In genomic region chr1:230680300-230681025, GRCh38 we compare ENCODE assay signal across 3 cellular contexts.
TF ChIP-seq lines count a peak whose summit lies in the region.

No MANE protein-coding gene starts in this region.

TF ChIP-seq in K562, 482 proteins besides CTCF, POLR2A, EP300 and RAD21:
- no peak for TF ChIP-seq ZNF717 (CRISPR knock-in tag; IDR thresholded peaks at IDR 0.05)
- TF ChIP-seq ETS1 (conservative IDR thresholded peaks at IDR 0.05; ENCODE audit: control insufficient read depth, low read depth, low read length) = no peak
- no peak for TF ChIP-seq ARID3A (IDR thresholded peaks at IDR 0.05; ENCODE audit: borderline replicate concordance, low read depth, low read length)
- no peak for TF ChIP-seq SETDB1 (IDR thresholded peaks at IDR 0.05; ENCODE audit: low read length)
- TF ChIP-seq, protein P1, sequence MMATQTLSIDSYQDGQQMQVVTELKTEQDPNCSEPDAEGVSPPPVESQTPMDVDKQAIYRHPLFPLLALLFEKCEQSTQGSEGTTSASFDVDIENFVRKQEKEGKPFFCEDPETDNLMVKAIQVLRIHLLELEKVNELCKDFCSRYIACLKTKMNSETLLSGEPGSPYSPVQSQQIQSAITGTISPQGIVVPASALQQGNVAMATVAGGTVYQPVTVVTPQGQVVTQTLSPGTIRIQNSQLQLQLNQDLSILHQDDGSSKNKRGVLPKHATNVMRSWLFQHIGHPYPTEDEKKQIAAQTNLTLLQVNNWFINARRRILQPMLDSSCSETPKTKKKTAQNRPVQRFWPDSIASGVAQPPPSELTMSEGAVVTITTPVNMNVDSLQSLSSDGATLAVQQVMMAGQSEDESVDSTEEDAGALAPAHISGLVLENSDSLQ (IDR thresholded peaks at IDR 0.05) = no peak
- no peak for TF ChIP-seq NFIX (CRISPR knock-in tag; IDR thresholded peaks at IDR 0.05; ENCODE audit: low read depth)
- TF ChIP-seq ZNF316 (IDR thresholded peaks at IDR 0.05) = peak; percentile 43

TF ChIP-seq in HepG2, 621 proteins besides CTCF, POLR2A, EP300 and RAD21 (continues in another document):
- TF ChIP-seq GATAD1 (CRISPR knock-in tag; IDR thresholded peaks at IDR 0.05) (0 out of 2 replicates have a peak, but pooled peaks have one; percentile 10), RXRB (CRISPR knock-in tag; IDR thresholded peaks at IDR 0.05; ENCODE audit: borderline replicate concordance) (peak; percentile 57), SMAD1 (CRISPR knock-in tag; IDR thresholded peaks at IDR 0.05; ENCODE audit: borderline replicate concordance, low read depth) (no peak), SCMH1 (CRISPR knock-in tag; IDR thresholded peaks at IDR 0.05; ENCODE audit: borderline replicate concordance) (no peak), MEIS1 (CRISPR knock-in tag; IDR thresholded peaks at IDR 0.05; ENCODE audit: borderline replicate concordance) (0 out of 2 replicates have a peak, but pooled peaks have one; percentile 33), TCF7 (IDR thresholded peaks at IDR 0.05; ENCODE audit: low read depth) (peak; percentile 48), ZNF614 (CRISPR knock-in tag; IDR thresholded peaks at IDR 0.05; ENCODE audit: borderline replicate concordance) (no peak), HDAC2 (CRISPR knock-in tag; IDR thresholded peaks at IDR 0.05) (peak; percentile 81), ZNF879 (CRISPR knock-in tag; IDR thresholded peaks at IDR 0.05) (no peak), KAT8 (CRISPR knock-in tag; IDR thresholded peaks at IDR 0.05) (0 out of 2 replicates have a peak, but pooled peaks have one; percentile 23), ZNF160 (CRISPR knock-in tag; IDR thresholded peaks at IDR 0.05) (no peak), FOXO1 (CRISPR knock-in tag; IDR thresholded peaks at IDR 0.05) (no peak), RBM22 (optimal IDR thresholded peaks at IDR 0.05; ENCODE audit: low read length) (no peak), MIXL1 (CRISPR knock-in tag; IDR thresholded peaks at IDR 0.05) (peak; percentile 77; the same call in 1 of the 2 replicates), ARNT (IDR thresholded peaks at IDR 0.05) (no peak), CSRNP1 (CRISPR knock-in tag; IDR thresholded peaks at IDR 0.05) (no peak), ZSCAN21 (CRISPR knock-in tag; IDR thresholded peaks at IDR 0.05; ENCODE audit: borderline replicate concordance) (no peak), CENPX (CRISPR knock-in tag; IDR thresholded peaks at IDR 0.05) (no peak), ZNF790 (CRISPR knock-in tag; IDR thresholded peaks at IDR 0.05; ENCODE audit: borderline replicate concordance) (no peak), SMARCC2 (IDR thresholded peaks at IDR 0.05) (no peak), ZNF207 (IDR thresholded peaks at IDR 0.05; ENCODE audit: borderline replicate concordance) (no peak), ZNF580 (CRISPR knock-in tag; IDR thresholded peaks at IDR 0.05; ENCODE audit: borderline replicate concordance, low read depth) (no peak), FOXP1 (IDR thresholded peaks at IDR 0.05) (no peak), FOXP1 (CRISPR knock-in tag; IDR thresholded peaks at IDR 0.05) (peak; percentile 73; the same call in 1 of the 2 replicates)
- TF ChIP-seq, protein P2, sequence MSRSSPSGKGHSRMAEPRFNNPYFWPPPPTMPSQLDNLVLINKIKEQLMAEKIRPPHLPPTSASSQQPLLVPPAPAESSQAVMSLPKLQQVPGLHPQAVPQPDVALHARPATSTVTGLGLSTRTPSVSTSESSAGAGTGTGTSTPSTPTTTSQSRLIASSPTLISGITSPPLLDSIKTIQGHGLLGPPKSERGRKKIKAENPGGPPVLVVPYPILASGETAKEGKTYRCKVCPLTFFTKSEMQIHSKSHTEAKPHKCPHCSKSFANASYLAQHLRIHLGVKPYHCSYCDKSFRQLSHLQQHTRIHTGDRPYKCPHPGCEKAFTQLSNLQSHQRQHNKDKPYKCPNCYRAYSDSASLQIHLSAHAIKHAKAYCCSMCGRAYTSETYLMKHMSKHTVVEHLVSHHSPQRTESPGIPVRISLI (CRISPR knock-in tag; IDR thresholded peaks at IDR 0.05; ENCODE audit: borderline replicate concordance) = 0 out of 2 replicates have a peak, but pooled peaks have one; percentile 23
- TF ChIP-seq, protein P3, sequence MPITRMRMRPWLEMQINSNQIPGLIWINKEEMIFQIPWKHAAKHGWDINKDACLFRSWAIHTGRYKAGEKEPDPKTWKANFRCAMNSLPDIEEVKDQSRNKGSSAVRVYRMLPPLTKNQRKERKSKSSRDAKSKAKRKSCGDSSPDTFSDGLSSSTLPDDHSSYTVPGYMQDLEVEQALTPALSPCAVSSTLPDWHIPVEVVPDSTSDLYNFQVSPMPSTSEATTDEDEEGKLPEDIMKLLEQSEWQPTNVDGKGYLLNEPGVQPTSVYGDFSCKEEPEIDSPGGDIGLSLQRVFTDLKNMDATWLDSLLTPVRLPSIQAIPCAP (CRISPR knock-in tag; IDR thresholded peaks at IDR 0.05; ENCODE audit: low read depth) = no peak
- TF ChIP-seq, protein P4, sequence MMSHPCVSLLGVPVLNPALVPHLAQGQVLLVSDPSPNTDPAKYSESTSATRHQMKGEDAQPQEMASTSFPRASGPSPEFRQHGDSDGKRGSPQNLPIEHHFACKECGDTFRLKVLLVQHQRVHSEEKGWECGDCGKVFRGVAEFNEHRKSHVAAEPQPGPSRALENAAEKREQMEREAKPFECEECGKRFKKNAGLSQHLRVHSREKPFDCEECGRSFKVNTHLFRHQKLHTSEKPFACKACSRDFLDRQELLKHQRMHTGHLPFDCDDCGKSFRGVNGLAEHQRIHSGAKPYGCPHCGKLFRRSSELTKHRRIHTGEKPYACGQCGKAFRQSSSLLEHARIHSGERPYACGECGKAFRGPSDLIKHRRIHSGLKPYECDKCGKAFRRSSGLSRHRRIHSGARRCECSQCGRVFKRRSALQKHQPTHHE (CRISPR knock-in tag; IDR thresholded peaks at IDR 0.05; ENCODE audit: borderline replicate concordance) = no peak

TF ChIP-seq in WTC11, 78 proteins besides CTCF, POLR2A, EP300 and RAD21:
- TF ChIP-seq, protein P5, sequence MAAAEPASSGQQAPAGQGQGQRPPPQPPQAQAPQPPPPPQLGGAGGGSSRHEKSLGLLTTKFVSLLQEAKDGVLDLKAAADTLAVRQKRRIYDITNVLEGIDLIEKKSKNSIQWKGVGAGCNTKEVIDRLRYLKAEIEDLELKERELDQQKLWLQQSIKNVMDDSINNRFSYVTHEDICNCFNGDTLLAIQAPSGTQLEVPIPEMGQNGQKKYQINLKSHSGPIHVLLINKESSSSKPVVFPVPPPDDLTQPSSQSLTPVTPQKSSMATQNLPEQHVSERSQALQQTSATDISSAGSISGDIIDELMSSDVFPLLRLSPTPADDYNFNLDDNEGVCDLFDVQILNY (CRISPR knock-in tag; IDR thresholded peaks at IDR 0.05) = no peak
- TF ChIP-seq, protein P6, sequence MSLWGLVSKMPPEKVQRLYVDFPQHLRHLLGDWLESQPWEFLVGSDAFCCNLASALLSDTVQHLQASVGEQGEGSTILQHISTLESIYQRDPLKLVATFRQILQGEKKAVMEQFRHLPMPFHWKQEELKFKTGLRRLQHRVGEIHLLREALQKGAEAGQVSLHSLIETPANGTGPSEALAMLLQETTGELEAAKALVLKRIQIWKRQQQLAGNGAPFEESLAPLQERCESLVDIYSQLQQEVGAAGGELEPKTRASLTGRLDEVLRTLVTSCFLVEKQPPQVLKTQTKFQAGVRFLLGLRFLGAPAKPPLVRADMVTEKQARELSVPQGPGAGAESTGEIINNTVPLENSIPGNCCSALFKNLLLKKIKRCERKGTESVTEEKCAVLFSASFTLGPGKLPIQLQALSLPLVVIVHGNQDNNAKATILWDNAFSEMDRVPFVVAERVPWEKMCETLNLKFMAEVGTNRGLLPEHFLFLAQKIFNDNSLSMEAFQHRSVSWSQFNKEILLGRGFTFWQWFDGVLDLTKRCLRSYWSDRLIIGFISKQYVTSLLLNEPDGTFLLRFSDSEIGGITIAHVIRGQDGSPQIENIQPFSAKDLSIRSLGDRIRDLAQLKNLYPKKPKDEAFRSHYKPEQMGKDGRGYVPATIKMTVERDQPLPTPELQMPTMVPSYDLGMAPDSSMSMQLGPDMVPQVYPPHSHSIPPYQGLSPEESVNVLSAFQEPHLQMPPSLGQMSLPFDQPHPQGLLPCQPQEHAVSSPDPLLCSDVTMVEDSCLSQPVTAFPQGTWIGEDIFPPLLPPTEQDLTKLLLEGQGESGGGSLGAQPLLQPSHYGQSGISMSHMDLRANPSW (CRISPR knock-in tag; conservative IDR thresholded peaks at IDR 0.05; ENCODE audit: low read depth) = no peak
- TF ChIP-seq MXD4 (CRISPR knock-in tag; IDR thresholded peaks at IDR 0.05; ENCODE audit: borderline replicate concordance) (no peak), ELF4 (CRISPR knock-in tag; IDR thresholded peaks at IDR 0.05; ENCODE audit: low read depth) (no peak)
